1 cellular context compared by ENCODE assay signal in the genomic region with DNA sequence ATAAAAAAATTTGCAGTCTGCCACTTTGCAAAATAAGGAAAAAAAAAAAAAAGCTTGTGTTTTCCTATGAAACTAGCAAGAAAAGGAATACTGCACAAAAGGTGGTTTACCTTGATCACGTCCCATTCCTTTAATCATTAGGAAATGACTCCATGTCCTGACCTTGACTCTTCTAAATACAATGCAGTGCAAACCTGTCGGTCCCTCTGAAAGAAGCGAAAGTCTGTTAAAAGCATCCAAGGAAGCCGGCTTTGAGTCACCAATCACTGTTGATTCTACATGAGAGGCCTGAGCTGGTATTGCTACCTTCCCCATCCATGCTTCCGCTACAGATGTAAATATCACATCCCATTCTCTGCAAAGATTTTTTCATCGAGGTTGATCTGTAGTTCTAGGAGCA.
TF ChIP-seq lines count a peak whose summit lies in the region.

No MANE protein-coding gene starts in this region.

TF ChIP-seq in HepG2, 621 proteins besides CTCF, POLR2A, EP300 and RAD21 (continues in another document):
- TF ChIP-seq RXRA (CRISPR knock-in tag; IDR thresholded peaks at IDR 0.05) (peak; percentile 86; the same call in 1 of the 2 replicates), NCOR1 (IDR thresholded peaks at IDR 0.05; ENCODE audit: borderline replicate concordance, low read length) (peak; percentile 74; the same call in 1 of the 2 replicates), ZNF264 (CRISPR knock-in tag; IDR thresholded peaks at IDR 0.05) (no peak), FOXO1 (CRISPR knock-in tag; IDR thresholded peaks at IDR 0.05) (peak; percentile 19; the same call in 1 of the 2 replicates), ETV6 (CRISPR knock-in tag; conservative IDR thresholded peaks at IDR 0.05) (no peak), RARA (CRISPR knock-in tag; IDR thresholded peaks at IDR 0.05) (peak; percentile 99), GZF1 (CRISPR knock-in tag; IDR thresholded peaks at IDR 0.05) (no peak), SOX5 (CRISPR knock-in tag; IDR thresholded peaks at IDR 0.05; ENCODE audit: borderline replicate concordance) (peak; percentile 94), ZBTB38 (CRISPR knock-in tag; IDR thresholded peaks at IDR 0.05) (no peak), NONO (IDR thresholded peaks at IDR 0.05) (no peak), NONO (CRISPR knock-in tag; conservative IDR thresholded peaks at IDR 0.05) (no peak), RERE (CRISPR knock-in tag; IDR thresholded peaks at IDR 0.05; ENCODE audit: low read depth) (no peak), GATA4 (IDR thresholded peaks at IDR 0.05; ENCODE audit: borderline replicate concordance, low read depth) (peak; percentile 24; the same call in 1 of the 2 replicates), ZNF331 (CRISPR knock-in tag; IDR thresholded peaks at IDR 0.05) (0 out of 2 replicates have a peak, but pooled peaks have one; percentile 14), HMG20A (CRISPR knock-in tag; IDR thresholded peaks at IDR 0.05; ENCODE audit: borderline replicate concordance) (peak; percentile 89; the same call in 1 of the 2 replicates), FOXP1 (IDR thresholded peaks at IDR 0.05) (no peak), FOXP1 (CRISPR knock-in tag; IDR thresholded peaks at IDR 0.05) (peak; percentile 56), NR2F6 (IDR thresholded peaks at IDR 0.05) (peak; percentile 70), NR2F6 (CRISPR knock-in tag; IDR thresholded peaks at IDR 0.05) (peak; percentile 58), NR2F1 (CRISPR knock-in tag; IDR thresholded peaks at IDR 0.05) (peak in 1 of 2 experiments; percentile 44; a peak in 1 of 4 replicates), GATAD2A (CRISPR knock-in tag; IDR thresholded peaks at IDR 0.05) (peak; percentile 43; the same call in 1 of the 2 replicates), ZFP37 (CRISPR knock-in tag; IDR thresholded peaks at IDR 0.05; ENCODE audit: borderline replicate concordance) (no peak), PCBP2 (optimal IDR thresholded peaks at IDR 0.05; ENCODE audit: low read depth, low read length, poor library complexity, severe bottlenecking) (no peak), IKZF5 (CRISPR knock-in tag; IDR thresholded peaks at IDR 0.05) (peak; percentile 30; the same call in 1 of the 2 replicates), DPF2 (CRISPR knock-in tag; IDR thresholded peaks at IDR 0.05; ENCODE audit: borderline replicate concordance, low read depth) (peak; percentile 30; the same call in 1 of the 2 replicates), ZNF362 (CRISPR knock-in tag; IDR thresholded peaks at IDR 0.05; ENCODE audit: borderline replicate concordance) (peak; percentile 58; the same call in 1 of the 2 replicates), ZNF296 (CRISPR knock-in tag; conservative IDR thresholded peaks at IDR 0.05) (no peak), ZKSCAN8 (CRISPR knock-in tag; IDR thresholded peaks at IDR 0.05; ENCODE audit: borderline replicate concordance) (0 out of 2 replicates have a peak, but pooled peaks have one; percentile 45), TCF7L2 (IDR thresholded peaks at IDR 0.05; ENCODE audit: low read depth, low read length) (peak; percentile 12; the same call in 1 of the 2 replicates), ETV5 (CRISPR knock-in tag; IDR thresholded peaks at IDR 0.05; ENCODE audit: borderline replicate concordance) (peak; percentile 90; the same call in 1 of the 2 replicates), MIXL1 (CRISPR knock-in tag; IDR thresholded peaks at IDR 0.05) (0 out of 2 replicates have a peak, but pooled peaks have one; percentile 40), IRF2 (CRISPR knock-in tag; IDR thresholded peaks at IDR 0.05) (peak; percentile 11; the same call in 1 of the 2 replicates), FOSL1 (CRISPR knock-in tag; IDR thresholded peaks at IDR 0.05; ENCODE audit: borderline replicate concordance) (peak; percentile 54; the same call in 1 of the 2 replicates), SMC3 (IDR thresholded peaks at IDR 0.05; ENCODE audit: low read length) (no peak), NFIC (IDR thresholded peaks at IDR 0.05; ENCODE audit: low read length) (peak; percentile 78), ZNF569 (CRISPR knock-in tag; IDR thresholded peaks at IDR 0.05; ENCODE audit: borderline replicate concordance) (no peak), BHLHE40 (IDR thresholded peaks at IDR 0.05; ENCODE audit: low read length) (no peak), ATF1 (CRISPR knock-in tag; IDR thresholded peaks at IDR 0.05) (0 out of 2 replicates have a peak, but pooled peaks have one; percentile 40), ZNF10 (CRISPR knock-in tag; IDR thresholded peaks at IDR 0.05; ENCODE audit: borderline replicate concordance, low read depth) (no peak)
- TF ChIP-seq, protein P1, sequence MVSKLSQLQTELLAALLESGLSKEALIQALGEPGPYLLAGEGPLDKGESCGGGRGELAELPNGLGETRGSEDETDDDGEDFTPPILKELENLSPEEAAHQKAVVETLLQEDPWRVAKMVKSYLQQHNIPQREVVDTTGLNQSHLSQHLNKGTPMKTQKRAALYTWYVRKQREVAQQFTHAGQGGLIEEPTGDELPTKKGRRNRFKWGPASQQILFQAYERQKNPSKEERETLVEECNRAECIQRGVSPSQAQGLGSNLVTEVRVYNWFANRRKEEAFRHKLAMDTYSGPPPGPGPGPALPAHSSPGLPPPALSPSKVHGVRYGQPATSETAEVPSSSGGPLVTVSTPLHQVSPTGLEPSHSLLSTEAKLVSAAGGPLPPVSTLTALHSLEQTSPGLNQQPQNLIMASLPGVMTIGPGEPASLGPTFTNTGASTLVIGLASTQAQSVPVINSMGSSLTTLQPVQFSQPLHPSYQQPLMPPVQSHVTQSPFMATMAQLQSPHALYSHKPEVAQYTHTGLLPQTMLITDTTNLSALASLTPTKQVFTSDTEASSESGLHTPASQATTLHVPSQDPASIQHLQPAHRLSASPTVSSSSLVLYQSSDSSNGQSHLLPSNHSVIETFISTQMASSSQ (IDR thresholded peaks at IDR 0.05; ENCODE audit: low read depth): peak; percentile 41; the same call in 1 of the 2 replicates
- TF ChIP-seq, protein P1 (CRISPR knock-in tag; IDR thresholded peaks at IDR 0.05; ENCODE audit: borderline replicate concordance): no peak
- TF ChIP-seq, protein P2, sequence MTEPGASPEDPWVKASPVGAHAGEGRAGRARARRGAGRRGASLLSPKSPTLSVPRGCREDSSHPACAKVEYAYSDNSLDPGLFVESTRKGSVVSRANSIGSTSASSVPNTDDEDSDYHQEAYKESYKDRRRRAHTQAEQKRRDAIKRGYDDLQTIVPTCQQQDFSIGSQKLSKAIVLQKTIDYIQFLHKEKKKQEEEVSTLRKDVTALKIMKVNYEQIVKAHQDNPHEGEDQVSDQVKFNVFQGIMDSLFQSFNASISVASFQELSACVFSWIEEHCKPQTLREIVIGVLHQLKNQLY (CRISPR knock-in tag; IDR thresholded peaks at IDR 0.05): no peak
- TF ChIP-seq, protein P3, sequence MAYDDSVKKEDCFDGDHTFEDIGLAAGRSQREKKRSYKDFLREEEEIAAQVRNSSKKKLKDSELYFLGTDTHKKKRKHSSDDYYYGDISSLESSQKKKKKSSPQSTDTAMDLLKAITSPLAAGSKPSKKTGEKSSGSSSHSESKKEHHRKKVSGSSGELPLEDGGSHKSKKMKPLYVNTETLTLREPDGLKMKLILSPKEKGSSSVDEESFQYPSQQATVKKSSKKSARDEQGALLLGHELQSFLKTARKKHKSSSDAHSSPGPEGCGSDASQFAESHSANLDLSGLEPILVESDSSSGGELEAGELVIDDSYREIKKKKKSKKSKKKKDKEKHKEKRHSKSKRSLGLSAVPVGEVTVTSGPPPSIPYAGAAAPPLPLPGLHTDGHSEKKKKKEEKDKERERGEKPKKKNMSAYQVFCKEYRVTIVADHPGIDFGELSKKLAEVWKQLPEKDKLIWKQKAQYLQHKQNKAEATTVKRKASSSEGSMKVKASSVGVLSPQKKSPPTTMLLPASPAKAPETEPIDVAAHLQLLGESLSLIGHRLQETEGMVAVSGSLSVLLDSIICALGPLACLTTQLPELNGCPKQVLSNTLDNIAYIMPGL (CRISPR knock-in tag; IDR thresholded peaks at IDR 0.05; ENCODE audit: borderline replicate concordance in 1 of 2, low read depth in 1 of 2): no peak
- TF ChIP-seq, protein P4, sequence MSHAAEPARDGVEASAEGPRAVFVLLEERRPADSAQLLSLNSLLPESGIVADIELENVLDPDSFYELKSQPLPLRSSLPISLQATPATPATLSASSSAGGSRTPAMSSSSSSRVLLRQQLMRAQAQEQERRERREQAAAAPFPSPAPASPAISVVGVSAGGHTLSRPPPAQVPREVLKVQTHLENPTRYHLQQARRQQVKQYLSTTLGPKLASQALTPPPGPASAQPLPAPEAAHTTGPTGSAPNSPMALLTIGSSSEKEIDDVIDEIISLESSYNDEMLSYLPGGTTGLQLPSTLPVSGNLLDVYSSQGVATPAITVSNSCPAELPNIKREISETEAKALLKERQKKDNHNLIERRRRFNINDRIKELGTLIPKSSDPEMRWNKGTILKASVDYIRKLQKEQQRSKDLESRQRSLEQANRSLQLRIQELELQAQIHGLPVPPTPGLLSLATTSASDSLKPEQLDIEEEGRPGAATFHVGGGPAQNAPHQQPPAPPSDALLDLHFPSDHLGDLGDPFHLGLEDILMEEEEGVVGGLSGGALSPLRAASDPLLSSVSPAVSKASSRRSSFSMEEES (CRISPR knock-in tag; IDR thresholded peaks at IDR 0.05): 0 out of 2 replicates have a peak, but pooled peaks have one; percentile 22
- TF ChIP-seq, protein P5, sequence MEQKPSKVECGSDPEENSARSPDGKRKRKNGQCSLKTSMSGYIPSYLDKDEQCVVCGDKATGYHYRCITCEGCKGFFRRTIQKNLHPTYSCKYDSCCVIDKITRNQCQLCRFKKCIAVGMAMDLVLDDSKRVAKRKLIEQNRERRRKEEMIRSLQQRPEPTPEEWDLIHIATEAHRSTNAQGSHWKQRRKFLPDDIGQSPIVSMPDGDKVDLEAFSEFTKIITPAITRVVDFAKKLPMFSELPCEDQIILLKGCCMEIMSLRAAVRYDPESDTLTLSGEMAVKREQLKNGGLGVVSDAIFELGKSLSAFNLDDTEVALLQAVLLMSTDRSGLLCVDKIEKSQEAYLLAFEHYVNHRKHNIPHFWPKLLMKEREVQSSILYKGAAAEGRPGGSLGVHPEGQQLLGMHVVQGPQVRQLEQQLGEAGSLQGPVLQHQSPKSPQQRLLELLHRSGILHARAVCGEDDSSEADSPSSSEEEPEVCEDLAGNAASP (CRISPR knock-in tag; IDR thresholded peaks at IDR 0.05; ENCODE audit: borderline replicate concordance): peak; percentile 14; the same call in 1 of the 2 replicates
